Comparison of ENCODE assay signal across 5 cellular contexts in genomic region chr9:21371467-21371866, GRCh38. TPM values are rescaled to one million over a fixed set of nuclear protein-coding genes. Genes with fewer than 3 reads are reported as not detected.
"Had no signal": no experiment of that assay in that cellular context is flagged by ENCODE, and none has a peak within 500 bp of the region (broad histone marks: within the 10 kb centered on the region; RNA-seq: fewer than 3 reads in every experiment).

No MANE protein-coding gene starts in this region.

RNA-seq across cellular contexts. Expression of gene IFNA13, which starts 3.6 kb away (rescaled TPM):
- total RNA-seq: H4, H7, HT-29, IMR-90, K562 had no signal
- polyA plus RNA-seq: IMR-90, K562 had no signal

RNA-seq across cellular contexts. Expression of gene IFNA2, which starts 13.7 kb away (rescaled TPM):
- total RNA-seq: H4, H7, HT-29, IMR-90, K562 had no signal
- polyA plus RNA-seq: IMR-90, K562 had no signal

RNA-seq across cellular contexts. Expression of gene IFNA6, which starts 20.8 kb away (rescaled TPM):
- total RNA-seq: H4, H7, HT-29, IMR-90, K562 had no signal
- polyA plus RNA-seq: IMR-90, K562 had no signal

RNA-seq across cellular contexts. Expression of gene KLHL9, which starts 36.3 kb away (rescaled TPM):
- polyA plus RNA-seq: K562 had no signal

RNA-seq across cellular contexts. Expression of gene IFNA8, which starts 37.5 kb away (rescaled TPM):
- total RNA-seq: H4, H7, HT-29, IMR-90, K562 had no signal
- polyA plus RNA-seq: IMR-90, K562 had no signal
